ENCODE assay signal across 8 cellular contexts in genomic region chr7:39733881-39734571, GRCh38.
DNase-seq lines count a peak whose midpoint lies in the region; ATAC-seq and TF ChIP-seq lines count a peak whose summit lies in the region.

No MANE protein-coding gene starts in this region.

- no peak for ATAC-seq in sciatic nerve

- peak overlapping the region; percentile 98 for H3K27ac Mint-ChIP-seq in activated CD4-positive, alpha-beta T cell treated with anti-CD3 and anti-CD28 coated beads, Interleukin-2, amount 10 ng/mL, durations not matched to agents 7 days and 5 days
- H3K27ac Mint-ChIP-seq in progenitor cell of endocrine pancreas = peak overlapping the region; percentile 96

- DNase-seq in DMS 273 (lab: John Stamatoyannopoulos, UW; ENCODE audit: unreplicated experiment) (peak; percentile 70), DMS 273 treated with DMSO at 0.1 percent for 48 hours (lab: John Stamatoyannopoulos, UW) (no peak), HL-60 (ENCODE audit: low read depth in 1 of 2, low spot score in 1 of 2) (peak in 1 of 2 experiments; percentile 17), fibroblast of the aortic adventitia (ENCODE audit: low read depth) (peak; percentile 89), progenitor cell of endocrine pancreas (ENCODE audit: low spot score, unreplicated experiment) (no peak), sciatic nerve (ENCODE audit: low spot score) (no peak)
- no peak for DNase-seq in activated CD4-positive, alpha-beta T cell treated with anti-CD3 and anti-CD28 coated beads, Interleukin-2, amount 10 ng/mL, durations not matched to agents 7 days and 5 days
- no peak for DNase-seq in stimulated activated CD4-positive, alpha-beta T cell treated with anti-CD3 and anti-CD28 coated beads, Interleukin-1b, Interleukin-23, amount 100 ng/mL, for 48 hours

- H3K4me1 Mint-ChIP-seq in activated CD4-positive, alpha-beta T cell treated with anti-CD3 and anti-CD28 coated beads, Interleukin-2, amount 10 ng/mL, durations not matched to agents 7 days and 5 days = peaks cover 35% of the 10 kb centered on the region
- H3K4me1 Mint-ChIP-seq in progenitor cell of endocrine pancreas (ENCODE audit: low read depth) = peaks cover 10% of the 10 kb centered on the region

- H3K9me3 Mint-ChIP-seq in activated CD4-positive, alpha-beta T cell treated with anti-CD3 and anti-CD28 coated beads, Interleukin-2, amount 10 ng/mL, durations not matched to agents 7 days and 5 days = no peaks in the 10 kb centered on the region
- H3K9me3 Mint-ChIP-seq in progenitor cell of endocrine pancreas (ENCODE audit: low read depth) = no peaks in the 10 kb centered on the region

- POLR2A ChIA-PET in activated CD4-positive, alpha-beta T cell treated with anti-CD3 and anti-CD28 coated beads, Interleukin-2, amount 10 ng/mL, durations not matched to agents 7 days and 5 days (lab: Charles Lee) = no interaction called here

- peak overlapping the region; percentile 83 for H3K4me3 Mint-ChIP-seq in activated CD4-positive, alpha-beta T cell treated with anti-CD3 and anti-CD28 coated beads, Interleukin-2, amount 10 ng/mL, durations not matched to agents 7 days and 5 days
- H3K4me3 Mint-ChIP-seq in progenitor cell of endocrine pancreas (ENCODE audit: low read depth) = peak overlapping the region; percentile 85

- no peak for TF ChIP-seq CTCF in HL-60 (IDR thresholded peaks at IDR 0.05; ENCODE audit: insufficient read depth, low read length)
- no peak for TF ChIP-seq CTCF in fibroblast of the aortic adventitia (IDR thresholded peaks at IDR 0.05; ENCODE audit: insufficient read depth, low read length)
- TF ChIP-seq CTCF in progenitor cell of endocrine pancreas (IDR thresholded peaks at IDR 0.05; ENCODE audit: unreplicated experiment) = no peak

- no peaks in the 10 kb centered on the region for H3K36me3 Mint-ChIP-seq in activated CD4-positive, alpha-beta T cell treated with anti-CD3 and anti-CD28 coated beads, Interleukin-2, amount 10 ng/mL, durations not matched to agents 7 days and 5 days (ENCODE audit: low read depth)
- no peaks in the 10 kb centered on the region for H3K36me3 Mint-ChIP-seq in progenitor cell of endocrine pancreas (ENCODE audit: insufficient read depth)

- H3K4me3 ChIP-seq in HL-60 (replicated peaks; ENCODE audit: insufficient read depth, low read length) (peak overlapping the region; percentile 69), fibroblast of the aortic adventitia (ENCODE audit: low read depth, low read length) (peak overlapping the region; percentile 76)

- CTCF ChIA-PET in activated CD4-positive, alpha-beta T cell treated with anti-CD3 and anti-CD28 coated beads, Interleukin-2, amount 10 ng/mL, durations not matched to agents 7 days and 5 days (lab: Charles Lee) = interaction anchor here (1.0 to 4.4 kb wide), 6 partner anchors 8 to 155 kb away, joined by 3 to 33 read pairs (median 6); no protein-coding TSS in a partner anchor

- intact Hi-C loops in sciatic nerve (cut with DNase I) = no loop called here

- no peaks in the 10 kb centered on the region for H3K27me3 ChIP-seq in HL-60 (ENCODE audit: insufficient read depth, poor library complexity, severe bottlenecking)

- peak overlapping the region; percentile 90 for H3K27ac ChIP-seq in HL-60 (replicated peaks)

- no peaks in the 10 kb centered on the region for H3K27me3 Mint-ChIP-seq in activated CD4-positive, alpha-beta T cell treated with anti-CD3 and anti-CD28 coated beads, Interleukin-2, amount 10 ng/mL, durations not matched to agents 7 days and 5 days
- H3K27me3 Mint-ChIP-seq in progenitor cell of endocrine pancreas = peaks cover 23% of the 10 kb centered on the region

Comparison
In these comparisons a context has a peak if more than half of its experiments do, and no peak if none do; other contexts are left out.
1. DNase-seq: peak in DMS 273 (single experiment) and fibroblast of the aortic adventitia (single experiment); none in DMS 273 treated with DMSO at 0.1 percent for 48 hours (single experiment), activated CD4-positive, alpha-beta T cell treated with anti-CD3 and anti-CD28 coated beads, Interleukin-2, amount 10 ng/mL, durations not matched to agents 7 days and 5 days (single experiment), progenitor cell of endocrine pancreas (single experiment), stimulated activated CD4-positive, alpha-beta T cell treated with anti-CD3 and anti-CD28 coated beads, Interleukin-1b, Interleukin-23, amount 100 ng/mL, for 48 hours (single experiment) and sciatic nerve (single experiment).